Comparison of ENCODE assay signal across 1 cellular context in the genomic region with DNA sequence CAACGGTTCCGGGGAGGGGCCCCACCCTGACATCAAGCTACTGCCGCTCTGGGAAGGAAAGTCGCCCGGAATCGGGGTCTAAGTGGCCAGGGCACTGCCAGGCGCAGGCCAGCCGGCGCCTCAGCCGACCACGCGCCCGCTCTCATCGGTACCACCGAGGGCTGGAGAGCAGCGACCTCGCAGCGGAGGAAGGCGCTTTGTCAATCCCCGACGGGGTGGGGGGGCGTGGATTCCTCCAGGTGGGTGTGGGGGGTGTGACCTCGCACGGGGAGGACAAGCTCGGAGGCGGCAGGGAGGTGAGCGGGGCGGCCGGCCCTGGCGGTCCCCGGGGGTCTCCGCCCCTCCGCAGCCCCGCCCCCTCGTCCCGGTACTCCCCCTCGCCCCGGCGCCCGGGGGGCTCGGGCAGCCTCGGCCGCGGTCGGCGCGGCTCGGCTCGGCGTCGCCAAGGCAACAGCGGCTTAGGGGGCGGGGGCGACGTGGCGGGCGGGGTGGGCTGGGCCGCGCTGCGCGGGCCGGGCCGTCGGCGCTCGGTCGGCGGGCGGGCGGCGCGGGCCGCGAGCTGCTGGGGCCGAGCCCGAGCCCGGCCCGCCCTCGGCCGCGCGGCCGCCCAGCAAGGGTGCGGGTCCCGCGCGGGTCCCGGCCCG.
TF ChIP-seq lines count a peak whose summit lies in the region.

No MANE protein-coding gene starts in this region.

TF ChIP-seq in HEK293, 187 proteins besides CTCF, POLR2A, EP300 and RAD21 (continued from another document):
- TF ChIP-seq, protein P1, sequence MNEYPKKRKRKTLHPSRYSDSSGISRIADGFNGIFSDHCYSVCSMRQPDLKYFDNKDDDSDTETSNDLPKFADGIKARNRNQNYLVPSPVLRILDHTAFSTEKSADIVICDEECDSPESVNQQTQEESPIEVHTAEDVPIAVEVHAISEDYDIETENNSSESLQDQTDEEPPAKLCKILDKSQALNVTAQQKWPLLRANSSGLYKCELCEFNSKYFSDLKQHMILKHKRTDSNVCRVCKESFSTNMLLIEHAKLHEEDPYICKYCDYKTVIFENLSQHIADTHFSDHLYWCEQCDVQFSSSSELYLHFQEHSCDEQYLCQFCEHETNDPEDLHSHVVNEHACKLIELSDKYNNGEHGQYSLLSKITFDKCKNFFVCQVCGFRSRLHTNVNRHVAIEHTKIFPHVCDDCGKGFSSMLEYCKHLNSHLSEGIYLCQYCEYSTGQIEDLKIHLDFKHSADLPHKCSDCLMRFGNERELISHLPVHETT (tag by site-specific recombination; IDR thresholded peaks at IDR 0.05), result no peak
